3 cellular contexts compared by ENCODE assay signal in the genomic region with DNA sequence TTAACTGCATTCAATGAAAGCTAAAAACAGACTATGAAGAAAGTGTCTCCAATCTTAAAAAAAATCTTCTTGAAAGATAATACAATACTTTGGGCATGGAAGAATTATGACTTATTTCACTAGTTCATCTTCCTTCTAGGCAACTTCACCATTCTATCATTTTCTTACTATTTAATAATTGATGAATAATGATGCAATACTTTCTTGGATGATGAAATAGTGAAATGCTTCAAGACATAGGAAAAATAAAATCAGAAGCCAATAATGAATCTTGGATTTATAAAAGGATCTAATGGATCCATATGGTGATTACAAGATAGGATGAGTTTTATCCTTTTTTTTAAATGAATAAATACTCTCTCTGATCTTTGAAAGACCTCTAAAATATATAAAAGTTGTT.
A peak's percentile ranks its signal among the peaks of the same experiment; 100 is the strongest.
TF ChIP-seq lines count a peak whose summit lies in the region.

No MANE protein-coding gene starts in this region.

TF ChIP-seq in HCT116, 20 proteins besides CTCF, POLR2A, EP300 and RAD21:
- TF ChIP-seq EZH2 (IDR thresholded peaks at IDR 0.05) (no peak), CEBPB (IDR thresholded peaks at IDR 0.05; ENCODE audit: low read depth) (0 out of 2 replicates have a peak, but pooled peaks have one; percentile 17), EGR1 (IDR thresholded peaks at IDR 0.05; ENCODE audit: low read depth) (no peak), TCF7L2 (IDR thresholded peaks at IDR 0.05; ENCODE audit: borderline replicate concordance, extremely low read depth, insufficient read depth, insufficient read length) (no peak)
- TF ChIP-seq, protein P1, sequence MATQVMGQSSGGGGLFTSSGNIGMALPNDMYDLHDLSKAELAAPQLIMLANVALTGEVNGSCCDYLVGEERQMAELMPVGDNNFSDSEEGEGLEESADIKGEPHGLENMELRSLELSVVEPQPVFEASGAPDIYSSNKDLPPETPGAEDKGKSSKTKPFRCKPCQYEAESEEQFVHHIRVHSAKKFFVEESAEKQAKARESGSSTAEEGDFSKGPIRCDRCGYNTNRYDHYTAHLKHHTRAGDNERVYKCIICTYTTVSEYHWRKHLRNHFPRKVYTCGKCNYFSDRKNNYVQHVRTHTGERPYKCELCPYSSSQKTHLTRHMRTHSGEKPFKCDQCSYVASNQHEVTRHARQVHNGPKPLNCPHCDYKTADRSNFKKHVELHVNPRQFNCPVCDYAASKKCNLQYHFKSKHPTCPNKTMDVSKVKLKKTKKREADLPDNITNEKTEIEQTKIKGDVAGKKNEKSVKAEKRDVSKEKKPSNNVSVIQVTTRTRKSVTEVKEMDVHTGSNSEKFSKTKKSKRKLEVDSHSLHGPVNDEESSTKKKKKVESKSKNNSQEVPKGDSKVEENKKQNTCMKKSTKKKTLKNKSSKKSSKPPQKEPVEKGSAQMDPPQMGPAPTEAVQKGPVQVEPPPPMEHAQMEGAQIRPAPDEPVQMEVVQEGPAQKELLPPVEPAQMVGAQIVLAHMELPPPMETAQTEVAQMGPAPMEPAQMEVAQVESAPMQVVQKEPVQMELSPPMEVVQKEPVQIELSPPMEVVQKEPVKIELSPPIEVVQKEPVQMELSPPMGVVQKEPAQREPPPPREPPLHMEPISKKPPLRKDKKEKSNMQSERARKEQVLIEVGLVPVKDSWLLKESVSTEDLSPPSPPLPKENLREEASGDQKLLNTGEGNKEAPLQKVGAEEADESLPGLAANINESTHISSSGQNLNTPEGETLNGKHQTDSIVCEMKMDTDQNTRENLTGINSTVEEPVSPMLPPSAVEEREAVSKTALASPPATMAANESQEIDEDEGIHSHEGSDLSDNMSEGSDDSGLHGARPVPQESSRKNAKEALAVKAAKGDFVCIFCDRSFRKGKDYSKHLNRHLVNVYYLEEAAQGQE (IDR thresholded peaks at IDR 0.05; ENCODE audit: low read depth) = no peak

TF ChIP-seq in K562, 482 proteins besides CTCF, POLR2A, EP300 and RAD21 (continues in another document):
- TF ChIP-seq CEBPG (CRISPR knock-in tag; IDR thresholded peaks at IDR 0.05) (no peak), CEBPG (tag; conservative IDR thresholded peaks at IDR 0.05 in 1 of 2, IDR thresholded peaks at IDR 0.05 in 1 of 2) (peak; percentile 55 to 92; a peak in 3 of 4 replicates), RFX7 (CRISPR knock-in tag; IDR thresholded peaks at IDR 0.05) (no peak), ZNF212 (CRISPR knock-in tag; IDR thresholded peaks at IDR 0.05) (no peak), NFIX (CRISPR knock-in tag; IDR thresholded peaks at IDR 0.05; ENCODE audit: low read depth) (no peak), CEBPB (tag; IDR thresholded peaks at IDR 0.05) (peak; percentile 45), SAFB2 (IDR thresholded peaks at IDR 0.05; ENCODE audit: borderline replicate concordance, low read depth, low read length, severe bottlenecking) (no peak), SNRNP70 (optimal IDR thresholded peaks at IDR 0.05; ENCODE audit: low read depth, low read length) (no peak), DDX20 (tag; IDR thresholded peaks at IDR 0.05; ENCODE audit: low read depth) (no peak), TEAD4 (IDR thresholded peaks at IDR 0.05; ENCODE audit: low read length) (no peak), TEAD4 (CRISPR knock-in tag; IDR thresholded peaks at IDR 0.05; ENCODE audit: borderline replicate concordance) (no peak), KLF6 (CRISPR knock-in tag; IDR thresholded peaks at IDR 0.05; ENCODE audit: borderline replicate concordance) (no peak)
- TF ChIP-seq, protein P2, sequence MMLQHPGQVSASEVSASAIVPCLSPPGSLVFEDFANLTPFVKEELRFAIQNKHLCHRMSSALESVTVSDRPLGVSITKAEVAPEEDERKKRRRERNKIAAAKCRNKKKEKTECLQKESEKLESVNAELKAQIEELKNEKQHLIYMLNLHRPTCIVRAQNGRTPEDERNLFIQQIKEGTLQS (IDR thresholded peaks at IDR 0.05) = peak; percentile 52; the same call in 1 of the 2 replicates
- TF ChIP-seq, protein P2 (CRISPR knock-in tag; conservative IDR thresholded peaks at IDR 0.05) = no peak
- TF ChIP-seq, protein P3, sequence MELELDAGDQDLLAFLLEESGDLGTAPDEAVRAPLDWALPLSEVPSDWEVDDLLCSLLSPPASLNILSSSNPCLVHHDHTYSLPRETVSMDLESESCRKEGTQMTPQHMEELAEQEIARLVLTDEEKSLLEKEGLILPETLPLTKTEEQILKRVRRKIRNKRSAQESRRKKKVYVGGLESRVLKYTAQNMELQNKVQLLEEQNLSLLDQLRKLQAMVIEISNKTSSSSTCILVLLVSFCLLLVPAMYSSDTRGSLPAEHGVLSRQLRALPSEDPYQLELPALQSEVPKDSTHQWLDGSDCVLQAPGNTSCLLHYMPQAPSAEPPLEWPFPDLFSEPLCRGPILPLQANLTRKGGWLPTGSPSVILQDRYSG (tag; conservative IDR thresholded peaks at IDR 0.05; ENCODE audit: low read depth) = no peak
- TF ChIP-seq, protein P4, sequence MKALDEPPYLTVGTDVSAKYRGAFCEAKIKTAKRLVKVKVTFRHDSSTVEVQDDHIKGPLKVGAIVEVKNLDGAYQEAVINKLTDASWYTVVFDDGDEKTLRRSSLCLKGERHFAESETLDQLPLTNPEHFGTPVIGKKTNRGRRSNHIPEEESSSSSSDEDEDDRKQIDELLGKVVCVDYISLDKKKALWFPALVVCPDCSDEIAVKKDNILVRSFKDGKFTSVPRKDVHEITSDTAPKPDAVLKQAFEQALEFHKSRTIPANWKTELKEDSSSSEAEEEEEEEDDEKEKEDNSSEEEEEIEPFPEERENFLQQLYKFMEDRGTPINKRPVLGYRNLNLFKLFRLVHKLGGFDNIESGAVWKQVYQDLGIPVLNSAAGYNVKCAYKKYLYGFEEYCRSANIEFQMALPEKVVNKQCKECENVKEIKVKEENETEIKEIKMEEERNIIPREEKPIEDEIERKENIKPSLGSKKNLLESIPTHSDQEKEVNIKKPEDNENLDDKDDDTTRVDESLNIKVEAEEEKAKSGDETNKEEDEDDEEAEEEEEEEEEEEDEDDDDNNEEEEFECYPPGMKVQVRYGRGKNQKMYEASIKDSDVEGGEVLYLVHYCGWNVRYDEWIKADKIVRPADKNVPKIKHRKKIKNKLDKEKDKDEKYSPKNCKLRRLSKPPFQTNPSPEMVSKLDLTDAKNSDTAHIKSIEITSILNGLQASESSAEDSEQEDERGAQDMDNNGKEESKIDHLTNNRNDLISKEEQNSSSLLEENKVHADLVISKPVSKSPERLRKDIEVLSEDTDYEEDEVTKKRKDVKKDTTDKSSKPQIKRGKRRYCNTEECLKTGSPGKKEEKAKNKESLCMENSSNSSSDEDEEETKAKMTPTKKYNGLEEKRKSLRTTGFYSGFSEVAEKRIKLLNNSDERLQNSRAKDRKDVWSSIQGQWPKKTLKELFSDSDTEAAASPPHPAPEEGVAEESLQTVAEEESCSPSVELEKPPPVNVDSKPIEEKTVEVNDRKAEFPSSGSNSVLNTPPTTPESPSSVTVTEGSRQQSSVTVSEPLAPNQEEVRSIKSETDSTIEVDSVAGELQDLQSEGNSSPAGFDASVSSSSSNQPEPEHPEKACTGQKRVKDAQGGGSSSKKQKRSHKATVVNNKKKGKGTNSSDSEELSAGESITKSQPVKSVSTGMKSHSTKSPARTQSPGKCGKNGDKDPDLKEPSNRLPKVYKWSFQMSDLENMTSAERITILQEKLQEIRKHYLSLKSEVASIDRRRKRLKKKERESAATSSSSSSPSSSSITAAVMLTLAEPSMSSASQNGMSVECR (CRISPR knock-in tag; IDR thresholded peaks at IDR 0.05) = no peak
- TF ChIP-seq, protein P5, sequence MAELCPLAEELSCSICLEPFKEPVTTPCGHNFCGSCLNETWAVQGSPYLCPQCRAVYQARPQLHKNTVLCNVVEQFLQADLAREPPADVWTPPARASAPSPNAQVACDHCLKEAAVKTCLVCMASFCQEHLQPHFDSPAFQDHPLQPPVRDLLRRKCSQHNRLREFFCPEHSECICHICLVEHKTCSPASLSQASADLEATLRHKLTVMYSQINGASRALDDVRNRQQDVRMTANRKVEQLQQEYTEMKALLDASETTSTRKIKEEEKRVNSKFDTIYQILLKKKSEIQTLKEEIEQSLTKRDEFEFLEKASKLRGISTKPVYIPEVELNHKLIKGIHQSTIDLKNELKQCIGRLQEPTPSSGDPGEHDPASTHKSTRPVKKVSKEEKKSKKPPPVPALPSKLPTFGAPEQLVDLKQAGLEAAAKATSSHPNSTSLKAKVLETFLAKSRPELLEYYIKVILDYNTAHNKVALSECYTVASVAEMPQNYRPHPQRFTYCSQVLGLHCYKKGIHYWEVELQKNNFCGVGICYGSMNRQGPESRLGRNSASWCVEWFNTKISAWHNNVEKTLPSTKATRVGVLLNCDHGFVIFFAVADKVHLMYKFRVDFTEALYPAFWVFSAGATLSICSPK (IDR thresholded peaks at IDR 0.05; ENCODE audit: borderline replicate concordance) = no peak

TF ChIP-seq in H1, 55 proteins besides CTCF, POLR2A, EP300 and RAD21:
- TF ChIP-seq SIN3A (conservative IDR thresholded peaks at IDR 0.05 in 1 of 2, IDR thresholded peaks at IDR 0.05 in 1 of 2; ENCODE audit: low read depth in 1 of 2, low read length in 2 of 2) (no peak), RFX5 (IDR thresholded peaks at IDR 0.05; ENCODE audit: borderline replicate concordance, low read depth, low read length) (no peak), CEBPB (IDR thresholded peaks at IDR 0.05; ENCODE audit: low read depth, low read length) (peak; percentile 16; the same call in 1 of the 2 replicates), GABPA (IDR thresholded peaks at IDR 0.05; ENCODE audit: borderline replicate concordance, insufficient read depth, low read length) (no peak)
